Comparison of ENCODE assay signal across 11 cellular contexts in the genomic region with DNA sequence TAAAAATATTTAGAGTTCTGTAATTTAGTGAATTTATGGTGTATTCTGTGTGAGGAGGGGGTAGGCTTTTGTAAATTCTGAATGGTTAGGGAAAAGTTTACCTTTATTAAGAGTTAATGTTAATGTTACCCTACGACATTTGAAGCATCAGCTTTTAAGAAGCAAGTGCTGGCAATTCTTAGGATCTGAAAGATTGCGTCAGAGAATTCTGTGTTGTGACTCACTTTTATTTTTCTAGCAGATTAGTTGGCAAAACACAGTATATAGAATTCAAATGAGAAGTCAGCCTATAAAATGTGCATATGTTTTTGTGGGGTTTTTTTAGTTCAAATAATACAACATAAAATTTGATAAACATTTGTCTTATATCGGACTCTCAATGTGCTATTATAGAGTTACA.
DNase-seq lines count a peak whose midpoint lies in the region; ATAC-seq and TF ChIP-seq lines count a peak whose summit lies in the region.
"Had no signal": no experiment of that assay in that cellular context is flagged by ENCODE, and none has a peak within 500 bp of the region (broad histone marks: within the 10 kb centered on the region; RNA-seq: fewer than 3 reads in every experiment).

No MANE protein-coding gene starts in this region.

- DNase-seq in Caki2 (ENCODE audit: low read depth): peak; percentile 30
- DNase-seq in MV-4-11 (lab: John Stamatoyannopoulos, UW): peak; percentile 44
- DNase-seq in dedifferentiated amniotic fluid mesenchymal stem cell (ENCODE audit: extremely low spot score): peak; percentile 88
- no peak for DNase-seq in psoas muscle
- DNase-seq in activated CD4-positive, alpha-beta T cell treated with anti-CD3 and anti-CD28 coated beads for 4 hours: no peak
- DNase-seq: activated CD4-positive, alpha-beta memory T cell treated with anti-CD3 and anti-CD28 coated beads, Interleukin-2, amount 10 ng/mL, durations not matched to agents 7 days and 5 days; effector memory CD4-positive, alpha-beta T cell had no signal

- H3K4me3 ChIP-seq in psoas muscle: peak overlapping the region; percentile 59
- H3K4me3 ChIP-seq: GM23338 had no signal

- no peak for TF ChIP-seq CTCF in psoas muscle (IDR thresholded peaks at IDR 0.05)

- in situ Hi-C loops in Caki2 (cut with HindIII; ENCODE audit: low pct_unique_long_range_greater_than_20kb, low sequenced_read_pairs): no loop called here

- H3K36me3 ChIP-seq in psoas muscle (ENCODE audit: insufficient read depth in 1 of 2, low read depth in 1 of 2): peaks cover 0 to 3% of the 10 kb centered on the region in 2 donors

- no peaks in the 10 kb centered on the region for H3K9me3 ChIP-seq in psoas muscle

- peaks cover 47% of the 10 kb centered on the region for H3K4me1 ChIP-seq in psoas muscle

- 47 to 76% (median 49%) methylated on average over 3 of the region's 3 CpGs for WGBS in psoas muscle, 3 donors

- H3K27me3 ChIP-seq in psoas muscle (ENCODE audit: insufficient read depth in 3 of 3, low read length in 2 of 3): no peaks in the 10 kb centered on the region

- peak overlapping the region; percentile 78 for H3K27ac ChIP-seq in psoas muscle

- ATAC-seq in psoas muscle (peak in 3 of 4 donors; percentile 63 to 84 (median 68)), GM19395 (IDR thresholded peaks at IDR 0.05; ENCODE audit: unreplicated experiment) (no peak), GM21447 (IDR thresholded peaks at IDR 0.05; ENCODE audit: unreplicated experiment) (no peak), HG03432 (IDR thresholded peaks at IDR 0.05; ENCODE audit: unreplicated experiment) (no peak)
- ATAC-seq: GM23338 had no signal

- intact Hi-C loops in psoas muscle (cut with DNase I): no loop called here

Comparison
In these comparisons a context has a peak if more than half of its experiments do, and no peak if none do; other contexts are left out.
1. DNase-seq: peak in Caki2 (single experiment), MV-4-11 (single experiment) and dedifferentiated amniotic fluid mesenchymal stem cell (single experiment); none in psoas muscle (0 of 2) and activated CD4-positive, alpha-beta T cell treated with anti-CD3 and anti-CD28 coated beads for 4 hours (0 of 2).
2. ATAC-seq: peak in psoas muscle (3 of 4); none in GM19395 (single experiment), GM21447 (single experiment) and HG03432 (single experiment).